8 cellular contexts compared by ENCODE assay signal in the genomic region with DNA sequence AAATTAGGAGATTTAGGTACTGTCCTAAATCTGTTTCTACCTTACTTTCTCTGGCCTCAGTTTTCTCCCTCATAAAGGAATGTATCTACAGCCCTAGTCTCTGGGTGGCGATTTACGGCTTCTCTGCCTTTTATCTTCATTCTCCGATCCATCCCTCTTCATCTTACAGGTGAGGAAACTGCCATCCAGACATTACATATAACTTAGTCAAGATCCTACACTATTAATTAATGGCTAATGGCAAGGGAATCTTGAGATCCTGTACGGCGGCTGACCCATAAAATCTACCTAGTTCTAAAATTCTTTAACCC. TPM values are rescaled to one million over a fixed set of nuclear protein-coding genes. Genes with fewer than 3 reads are reported as not detected.
DNase-seq lines count a peak whose midpoint lies in the region; ATAC-seq and TF ChIP-seq lines count a peak whose summit lies in the region.

No MANE protein-coding gene starts in this region.

- no peaks in the 10 kb centered on the region for H3F3A ChIP-seq in OCI-LY1 (ENCODE audit: insufficient read depth, low read length)

- H3K27ac ChIP-seq in OCI-LY1 (ENCODE audit: low read depth, low read length, poor library complexity, severe bottlenecking) = no peak overlapping the region
- H3K27ac ChIP-seq in epithelial cell of prostate = peak overlapping the region; percentile 69
- peak overlapping the region; percentile 97 for H3K27ac ChIP-seq in psoas muscle

- peak overlapping the region; percentile 80; the same call in 1 of the 2 replicates for H3K9ac ChIP-seq in OCI-LY1 (ENCODE audit: low read length)

- no peaks in the 10 kb centered on the region for H3K9me2 ChIP-seq in OCI-LY1 (ENCODE audit: low read depth, low read length)

- 51 to 59% (median 56%) methylated on average over 5 of the region's 5 CpGs for WGBS in psoas muscle, 3 donors

- no peaks in the 10 kb centered on the region for H4K20me1 ChIP-seq in OCI-LY1 (ENCODE audit: insufficient read depth, low read length)

- H3K36me3 ChIP-seq in OCI-LY1 (ENCODE audit: insufficient read depth, low read length) (peaks cover 18% of the 10 kb centered on the region), psoas muscle (ENCODE audit: insufficient read depth in 1 of 2, low read depth in 1 of 2) (peaks cover 0 to 12% of the 10 kb centered on the region in 2 donors)

- ATAC-seq in GM18511 (IDR thresholded peaks at IDR 0.05; ENCODE audit: unreplicated experiment) = peak; percentile 10
- peak in 1 of 4 donors; percentile 1 for ATAC-seq in psoas muscle
- no peak for ATAC-seq in HG03045 (IDR thresholded peaks at IDR 0.05; ENCODE audit: unreplicated experiment)

- H3K4me3 ChIP-seq in OCI-LY1 (ENCODE audit: low read depth, low read length, poor library complexity, severe bottlenecking) = peak overlapping the region; percentile 82
- H3K4me3 ChIP-seq in psoas muscle = peak overlapping the region; percentile 95

- no peaks in the 10 kb centered on the region for H3K9me3 ChIP-seq in OCI-LY1 (ENCODE audit: low read length)
- no peaks in the 10 kb centered on the region for H3K9me3 ChIP-seq in psoas muscle

- H3K4me1 ChIP-seq in OCI-LY1 (ENCODE audit: insufficient read depth, low read length, severe bottlenecking) (peaks cover 18% of the 10 kb centered on the region), psoas muscle (no peaks in the 10 kb centered on the region)

- H3K79me2 ChIP-seq in OCI-LY1 (ENCODE audit: insufficient read depth, low read length) = peaks cover 31% of the 10 kb centered on the region

- H3K4me2 ChIP-seq in OCI-LY1 (ENCODE audit: low read length) = peak overlapping the region; percentile 71

- no peak for TF ChIP-seq CTCF in OCI-LY1 (IDR thresholded peaks at IDR 0.05; ENCODE audit: low read length)
- no peak for TF ChIP-seq CTCF in psoas muscle (IDR thresholded peaks at IDR 0.05)

- H2AFZ ChIP-seq in OCI-LY1 (ENCODE audit: low read length) = no peak overlapping the region

- H3K27me3 ChIP-seq in OCI-LY1 (ENCODE audit: insufficient read depth, low read length) (no peaks in the 10 kb centered on the region), psoas muscle (ENCODE audit: insufficient read depth in 3 of 3, low read length in 2 of 3) (no peaks in the 10 kb centered on the region)

- intact Hi-C loops in psoas muscle (cut with DNase I) = loop anchor here in 1 of 2 donors (5.0 kb wide), 1 partner anchor 80 kb away; a partner anchor contains a TSS

- DNase-seq in epithelial cell of prostate (ENCODE audit: low read depth, low spot score) = no peak
- DNase-seq in psoas muscle = no peak
- DNase-seq in OCI-M2 (lab: John Stamatoyannopoulos, UW; ENCODE audit: unreplicated experiment) = no peak
- no peak for DNase-seq in KG1 (lab: John Stamatoyannopoulos, UW)
- no peak for DNase-seq in NCI-H226

RNA-seq across cellular contexts. Expression of a gene that starts 0.4 kb away (rescaled TPM):
- total RNA-seq in psoas muscle = 10 to 100 TPM; 38.3 to 62.0 (median 43.5) TPM
- polyA plus RNA-seq in psoas muscle = 10 to 100 TPM; 17.9 to 44.7 (median 25.4) TPM

RNA-seq across cellular contexts. Expression of a gene that starts 12.6 kb away (rescaled TPM):
- under 1 TPM; 0.29 to 0.75 (median 0.39) TPM for total RNA-seq in psoas muscle
- polyA plus RNA-seq in psoas muscle = under 1 TPM; 0.16 to 0.30 (median 0.19) TPM
